In genomic region chr11:58318532-58318931, GRCh38 we compare ENCODE assay signal across 20 cellular contexts. TPM values are rescaled to one million over a fixed set of nuclear protein-coding genes. Genes with fewer than 3 reads are reported as not detected.
"Had no signal": no experiment of that assay in that cellular context is flagged by ENCODE, and none has a peak within 500 bp of the region (broad histone marks: within the 10 kb centered on the region; RNA-seq: fewer than 3 reads in every experiment).

No MANE protein-coding gene starts in this region.

- H3K27me3 ChIP-seq: ascending aorta, heart left ventricle, right atrium auricular region, tibial artery had no signal

- H3K9me3 ChIP-seq: ascending aorta, right atrium auricular region, tibial artery had no signal

- H3K4me3 ChIP-seq: ascending aorta, heart left ventricle, right atrium auricular region, tibial artery had no signal

- H3K27ac ChIP-seq: ascending aorta, heart left ventricle, right atrium auricular region, tibial artery had no signal

- H3K4me1 ChIP-seq: ascending aorta, heart left ventricle, right atrium auricular region, tibial artery had no signal

- ATAC-seq: activated CD8-positive, alpha-beta memory T cell treated with anti-CD3 and anti-CD28 coated beads, Interleukin-2, amount 10 ng/mL, durations not matched to agents 7 days and 5 days; heart left ventricle; naive thymus-derived CD4-positive, alpha-beta T cell had no signal

- DNase-seq: activated CD4-positive, alpha-beta T cell treated with anti-CD3 and anti-CD28 coated beads, Interleukin-2, amount 50 U/mL, for 4 hours; activated CD4-positive, CD25-positive, alpha-beta regulatory T cell treated with anti-CD3 and anti-CD28 coated beads, Interleukin-2, amount 50 U/mL, for 72 hours; activated CD8-positive, alpha-beta memory T cell treated with anti-CD3 and anti-CD28 coated beads, Interleukin-2, amount 10 ng/mL, durations not matched to agents 7 days and 5 days; activated gamma-delta T cell treated with Interleukin-2 at 50 U/mL for 16 hours; activated naive CD8-positive, alpha-beta T cell treated with anti-CD3 and anti-CD28 coated beads for 36 hours; activated T-cell treated with anti-CD3 and anti-CD28 coated beads, Interleukin-2, amount 50 U/mL, for 24 hours; central memory CD4-positive, alpha-beta T cell; effector memory CD4-positive, alpha-beta T cell; heart left ventricle; naive thymus-derived CD4-positive, alpha-beta T cell; small intestine; tibial artery had no signal

- FAIRE-seq: frontal cortex, islet of Langerhans, small intestine had no signal

- H3K36me3 ChIP-seq: ascending aorta, heart left ventricle, right atrium auricular region, tibial artery had no signal

RNA-seq across cellular contexts. Expression of gene OR5B17, which starts 40.3 kb away (rescaled TPM):
- total RNA-seq: activated CD8-positive, alpha-beta memory T cell treated with anti-CD3 and anti-CD28 coated beads, Interleukin-2, amount 10 ng/mL, durations not matched to agents 7 days and 5 days; activated naive CD8-positive, alpha-beta T cell treated with anti-CD3 and anti-CD28 coated beads for 36 hours; ascending aorta; epithelial cell of proximal tubule; frontal cortex; heart left ventricle; lung microvascular endothelial cell; mononuclear cell; naive thymus-derived CD4-positive, alpha-beta T cell; posterior vena cava; right atrium auricular region had no signal
- polyA plus RNA-seq: heart left ventricle; naive thymus-derived CD4-positive, alpha-beta T cell; small intestine had no signal

RNA-seq across cellular contexts. Expression of gene OR10W1, which starts 50.5 kb away (rescaled TPM):
- total RNA-seq: activated CD8-positive, alpha-beta memory T cell treated with anti-CD3 and anti-CD28 coated beads, Interleukin-2, amount 10 ng/mL, durations not matched to agents 7 days and 5 days; activated naive CD8-positive, alpha-beta T cell treated with anti-CD3 and anti-CD28 coated beads for 36 hours; ascending aorta; epithelial cell of proximal tubule; frontal cortex; heart left ventricle; lung microvascular endothelial cell; mononuclear cell; naive thymus-derived CD4-positive, alpha-beta T cell; posterior vena cava; right atrium auricular region had no signal
- polyA plus RNA-seq: heart left ventricle; naive thymus-derived CD4-positive, alpha-beta T cell; small intestine had no signal
